In genomic region chr2:20111311-20112131, GRCh38 we compare ENCODE assay signal across 1 cellular context.
A peak's percentile ranks its signal among the peaks of the same experiment; 100 is the strongest.
TF ChIP-seq lines count a peak whose summit lies in the region.

No MANE protein-coding gene starts in this region.

TF ChIP-seq in HepG2, 621 proteins besides CTCF, POLR2A, EP300 and RAD21 (continued from another document):
- TF ChIP-seq PRDM10 (CRISPR knock-in tag; IDR thresholded peaks at IDR 0.05; ENCODE audit: low read depth) (0 out of 2 replicates have a peak, but pooled peaks have one; percentile 12), SALL1 (CRISPR knock-in tag; IDR thresholded peaks at IDR 0.05) (peak; percentile 21; the same call in 1 of the 2 replicates), ZNF883 (CRISPR knock-in tag; IDR thresholded peaks at IDR 0.05; ENCODE audit: not compliant biosample characterization) (peak; percentile 81), LCORL (IDR thresholded peaks at IDR 0.05) (no peak), LCORL (CRISPR knock-in tag; IDR thresholded peaks at IDR 0.05) (peak; percentile 40; the same call in 1 of the 2 replicates), ZFP91 (CRISPR knock-in tag; IDR thresholded peaks at IDR 0.05; ENCODE audit: borderline replicate concordance) (peak; percentile 46; the same call in 1 of the 2 replicates), RARA (CRISPR knock-in tag; IDR thresholded peaks at IDR 0.05) (peak; percentile 41), IRF1 (CRISPR knock-in tag; IDR thresholded peaks at IDR 0.05; ENCODE audit: low read depth) (0 out of 2 replicates have a peak, but pooled peaks have one; percentile 51), ZNF17 (CRISPR knock-in tag; IDR thresholded peaks at IDR 0.05) (no peak), JUN (CRISPR knock-in tag; IDR thresholded peaks at IDR 0.05) (no peak), DNMT1 (CRISPR knock-in tag; IDR thresholded peaks at IDR 0.05) (0 out of 2 replicates have a peak, but pooled peaks have one; percentile 48), MED1 (CRISPR knock-in tag; IDR thresholded peaks at IDR 0.05) (0 out of 2 replicates have a peak, but pooled peaks have one; percentile 1), ZNF3 (CRISPR knock-in tag; IDR thresholded peaks at IDR 0.05) (no peak), ZFP36L2 (CRISPR knock-in tag; IDR thresholded peaks at IDR 0.05) (no peak), ARNT2 (CRISPR knock-in tag; IDR thresholded peaks at IDR 0.05; ENCODE audit: low read depth) (peak; percentile 44; the same call in 1 of the 2 replicates), ZNF597 (CRISPR knock-in tag; IDR thresholded peaks at IDR 0.05) (no peak), ZFY (CRISPR knock-in tag; IDR thresholded peaks at IDR 0.05) (peak; percentile 14; the same call in 1 of the 2 replicates), ZSCAN29 (CRISPR knock-in tag; conservative IDR thresholded peaks at IDR 0.05) (no peak), TAF1 (CRISPR knock-in tag; IDR thresholded peaks at IDR 0.05) (0 out of 2 replicates have a peak, but pooled peaks have one; percentile 21)
- TF ChIP-seq, protein P1, sequence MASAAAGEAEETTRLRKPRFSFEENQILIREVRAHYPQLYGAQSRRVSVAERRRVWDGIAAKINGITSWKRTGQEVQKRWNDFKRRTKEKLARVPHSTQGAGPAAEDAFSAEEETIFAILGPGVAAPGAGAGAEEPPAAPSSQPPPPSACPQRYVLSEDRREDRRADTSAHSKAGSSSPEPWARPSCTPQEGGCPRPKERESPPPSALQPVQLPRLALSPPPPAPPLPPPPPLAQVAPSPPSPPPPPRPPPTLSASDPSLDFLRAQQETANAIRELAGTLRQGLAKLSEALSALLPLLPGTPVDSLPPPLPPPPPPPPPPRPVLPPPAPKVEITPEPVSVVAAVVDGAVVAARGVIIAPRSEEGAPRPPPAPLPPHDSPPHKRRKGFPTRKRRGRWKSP (CRISPR knock-in tag; IDR thresholded peaks at IDR 0.05), result no peak
